In genomic region chr17:6453279-6454024, GRCh38 we compare ENCODE assay signal across 21 cellular contexts. TPM values are rescaled to one million over a fixed set of nuclear protein-coding genes. Genes with fewer than 3 reads are reported as not detected.
DNase-seq lines count a peak whose midpoint lies in the region; ATAC-seq lines count a peak whose summit lies in the region.
"Had no signal": no experiment of that assay in that cellular context is flagged by ENCODE, and none has a peak within 500 bp of the region (broad histone marks: within the 10 kb centered on the region; RNA-seq: fewer than 3 reads in every experiment).

No MANE protein-coding gene starts in this region.

- no peak overlapping the region for H2BK120ac ChIP-seq in trophoblast cell (ENCODE audit: insufficient read depth, low read length, poor library complexity)

- H3K36me3 ChIP-seq in NT2/D1 (ENCODE audit: insufficient read depth, insufficient read length, low read length) (peaks cover 17% of the 10 kb centered on the region), trophoblast cell (ENCODE audit: control insufficient read depth in 1 of 2, insufficient read depth in 2 of 2, low read length in 2 of 2) (peaks cover 6% of the 10 kb centered on the region in 2 experiments)
- H3K36me3 ChIP-seq: brain microvascular endothelial cell had no signal

- no peak overlapping the region for H3K23ac ChIP-seq in trophoblast cell (ENCODE audit: low read length)

- H2BK5ac ChIP-seq in trophoblast cell (ENCODE audit: low read depth, low read length, poor library complexity): no peak overlapping the region

- no peak for ATAC-seq in HG03159 (IDR thresholded peaks at IDR 0.05; ENCODE audit: unreplicated experiment)
- ATAC-seq: left lobe of liver had no signal

- H4K8ac ChIP-seq in trophoblast cell (ENCODE audit: low read depth, low read length): no peak overlapping the region

- no peak overlapping the region for H3K27ac ChIP-seq in trophoblast cell (ENCODE audit: low read depth, low read length)
- H3K27ac ChIP-seq: 22Rv1, brain microvascular endothelial cell had no signal

- H4K91ac ChIP-seq in trophoblast cell (ENCODE audit: low read depth, low read length): no peak overlapping the region

- no peak overlapping the region for H2AFZ ChIP-seq in trophoblast cell (ENCODE audit: insufficient read depth, low read length, poor library complexity)

- peaks cover 29% of the 10 kb centered on the region for H3K4me1 ChIP-seq in NT2/D1 (ENCODE audit: insufficient read depth, insufficient read length)
- H3K4me1 ChIP-seq in trophoblast cell (ENCODE audit: control insufficient read depth in 1 of 2, insufficient read depth in 2 of 2, low read length in 2 of 2): peaks cover 3 to 7% of the 10 kb centered on the region in 2 experiments

- H3K14ac ChIP-seq in trophoblast cell (ENCODE audit: low read length): no peak overlapping the region

- peak; percentile 4 for DNase-seq in DMS 273 (lab: John Stamatoyannopoulos, UW; ENCODE audit: unreplicated experiment)
- no peak for DNase-seq in DMS 273 treated with DMSO at 0.1 percent for 48 hours (lab: John Stamatoyannopoulos, UW)
- no peak for DNase-seq in NT2/D1 (ENCODE audit: low read depth, low spot score)
- no peak for DNase-seq in immature natural killer cell
- peak; percentile 58 for DNase-seq in retina
- no peak for DNase-seq in trophoblast cell
- DNase-seq in NCI-H2171 (lab: John Stamatoyannopoulos, UW): no peak
- DNase-seq: activated CD4-positive, alpha-beta memory T cell treated with anti-CD3 and anti-CD28 coated beads, Interleukin-2, amount 10 ng/mL, durations not matched to agents 7 days and 5 days; activated naive CD8-positive, alpha-beta T cell treated with anti-CD3 and anti-CD28 coated beads for 36 hours; activated T-cell treated with anti-CD3 and anti-CD28 coated beads, Interleukin-2, amount 50 U/mL, for 48 hours; brain microvascular endothelial cell; cortex of kidney; foreskin melanocyte; NCI-H1436 treated with DMSO at 0.1 percent for 48 hours; NCI-H446; small intestine; stimulated activated CD4-positive, alpha-beta T cell treated with anti-CD3 and anti-CD28 coated beads, Interleukin-4, amount 100 ng/mL, for 4 hours; T-helper 1 cell had no signal

- peak overlapping the region in 1 of 6 donors; percentile 47 for H3K27ac Mint-ChIP-seq in immature natural killer cell
- H3K27ac Mint-ChIP-seq: activated CD4-positive, alpha-beta memory T cell treated with anti-CD3 and anti-CD28 coated beads, Interleukin-2, amount 10 ng/mL, durations not matched to agents 7 days and 5 days; activated naive CD8-positive, alpha-beta T cell treated with anti-CD3 and anti-CD28 coated beads for 36 hours had no signal

- no CpG with 5 or more reads among the region's 14 CpGs for WGBS in trophoblast cell (ENCODE audit: extremely low coverage, insufficient coverage, insufficient read length)

- peak overlapping the region; percentile 50 for H3K9ac ChIP-seq in NT2/D1 (ENCODE audit: insufficient read length, low read depth)
- no peak overlapping the region for H3K9ac ChIP-seq in trophoblast cell (ENCODE audit: low read length)

- peaks cover 20 to 28% of the 10 kb centered on the region in 2 donors for H3K4me1 Mint-ChIP-seq in immature natural killer cell

- H3K79me1 ChIP-seq in trophoblast cell (ENCODE audit: low read length): no peaks in the 10 kb centered on the region

- no peak overlapping the region for H2BK12ac ChIP-seq in trophoblast cell (ENCODE audit: low read length)

- no peaks in the 10 kb centered on the region for H3K36me3 Mint-ChIP-seq in immature natural killer cell
- H3K36me3 Mint-ChIP-seq: activated naive CD8-positive, alpha-beta T cell treated with anti-CD3 and anti-CD28 coated beads for 36 hours had no signal

- no peak overlapping the region for H3K4ac ChIP-seq in trophoblast cell (ENCODE audit: low read depth, low read length)

- H3K4me3 ChIP-seq in NT2/D1 (ENCODE audit: insufficient read length, low read depth) (no peak overlapping the region), trophoblast cell (ENCODE audit: low read depth, low read length) (no peak overlapping the region)

- H3K27me3 Mint-ChIP-seq in immature natural killer cell (ENCODE audit: low read depth in 3 of 3): peaks cover 4 to 8% (median 5%) of the 10 kb centered on the region in 3 donors
- H3K27me3 Mint-ChIP-seq: activated naive CD8-positive, alpha-beta T cell treated with anti-CD3 and anti-CD28 coated beads for 36 hours had no signal

- H3K9me3 ChIP-seq in NT2/D1 (ENCODE audit: insufficient read depth, low read length) (no peaks in the 10 kb centered on the region), trophoblast cell (ENCODE audit: insufficient read depth, low read depth, low read length) (no peaks in the 10 kb centered on the region)

- H3K4me2 ChIP-seq in trophoblast cell (ENCODE audit: low read length): no peak overlapping the region

- H3K18ac ChIP-seq in trophoblast cell (ENCODE audit: low read length): no peak overlapping the region

- no peak overlapping the region for H4K12ac ChIP-seq in trophoblast cell (ENCODE audit: low read depth, low read length)

- H3K9me3 Mint-ChIP-seq in immature natural killer cell: no peaks in the 10 kb centered on the region
- H3K9me3 Mint-ChIP-seq: activated CD4-positive, alpha-beta memory T cell treated with anti-CD3 and anti-CD28 coated beads, Interleukin-2, amount 10 ng/mL, durations not matched to agents 7 days and 5 days; activated naive CD8-positive, alpha-beta T cell treated with anti-CD3 and anti-CD28 coated beads for 36 hours had no signal

- H3K27me3 ChIP-seq in NT2/D1 (ENCODE audit: insufficient read depth, insufficient read length) (no peaks in the 10 kb centered on the region), trophoblast cell (ENCODE audit: insufficient read depth, low read length) (peaks cover 5% of the 10 kb centered on the region)

- H3K4me3 Mint-ChIP-seq in immature natural killer cell: peak overlapping the region in 3 of 5 donors; percentile 42 to 60 (median 45)
- H3K4me3 Mint-ChIP-seq: activated CD4-positive, alpha-beta memory T cell treated with anti-CD3 and anti-CD28 coated beads, Interleukin-2, amount 10 ng/mL, durations not matched to agents 7 days and 5 days; activated naive CD8-positive, alpha-beta T cell treated with anti-CD3 and anti-CD28 coated beads for 36 hours had no signal

- no peak overlapping the region for H2AK5ac ChIP-seq in trophoblast cell (ENCODE audit: low read length)

- H3K79me2 ChIP-seq in trophoblast cell (ENCODE audit: control insufficient read depth, insufficient read depth, low read length, poor library complexity): no peaks in the 10 kb centered on the region

RNA-seq across cellular contexts. Expression of gene PIMREG, which starts 9.2 kb away (rescaled TPM):
- polyA plus RNA-seq in immature natural killer cell: 1 to 10 TPM; 1.4 to 1.6 (median 1.5) TPM
- polyA plus RNA-seq in trophoblast cell (2013): 8.2 and 8.4 TPM in 2 replicates

RNA-seq across cellular contexts. Expression of gene AIPL1, which starts 18.5 kb away (rescaled TPM):
- polyA plus RNA-seq in immature natural killer cell: not detected
- not detected in 2 replicates for polyA plus RNA-seq in trophoblast cell (2013)
- polyA plus RNA-seq: small intestine had no signal

Comparison
In these comparisons a context has a peak if more than half of its experiments do, and no peak if none do; other contexts are left out.
1. DNase-seq: peak in DMS 273 (single experiment) and retina (single experiment); none in DMS 273 treated with DMSO at 0.1 percent for 48 hours (single experiment), NT2/D1 (single experiment), immature natural killer cell (0 of 3), trophoblast cell (0 of 2) and NCI-H2171 (single experiment).